Comparison of ENCODE assay signal across 28 cellular contexts in genomic region chr11:66612458-66612857, GRCh38. TPM values are rescaled to one million over a fixed set of nuclear protein-coding genes. Genes with fewer than 3 reads are reported as not detected.
"Had no signal": no experiment of that assay in that cellular context is flagged by ENCODE, and none has a peak within 500 bp of the region (broad histone marks: within the 10 kb centered on the region; RNA-seq: fewer than 3 reads in every experiment).

No MANE protein-coding gene starts in this region.

- H3K4me3 ChIP-seq: cardiac muscle cell, SJCRH30, SK-N-MC had no signal

- H3K36me3 ChIP-seq: cardiac muscle cell had no signal

- H3K27ac Mint-ChIP-seq: activated CD4-positive, alpha-beta T cell treated with anti-CD3 and anti-CD28 coated beads, Interleukin-2, amount 10 ng/mL, durations not matched to agents 24 days and 14 days; activated CD8-positive, alpha-beta T cell treated with anti-CD3 and anti-CD28 coated beads for 36 hours; activated naive CD8-positive, alpha-beta T cell treated with anti-CD3 and anti-CD28 coated beads for 36 hours; activated T-cell treated with anti-CD3 and anti-CD28 coated beads, Interleukin-2, amount 50 U/mL, for 72 hours; activated T-helper 17 cell treated with anti-CD3 and anti-CD28 coated beads, Interleukin-2, amount 50 U/mL, for 72 hours had no signal

- DNase-seq: activated CD4-positive, alpha-beta T cell treated with anti-CD3 and anti-CD28 coated beads, Interleukin-2, amount 10 ng/mL, durations not matched to agents 24 days and 14 days; activated CD4-positive, alpha-beta T cell treated with anti-CD3 and anti-CD28 coated beads, Interleukin-2, amount 50 U/mL, for 4 hours; activated CD8-positive, alpha-beta T cell treated with anti-CD3 and anti-CD28 coated beads for 36 hours; activated effector memory CD4-positive, alpha-beta T cell treated with anti-CD3 and anti-CD28 coated beads, Interleukin-2, amount 50 U/mL, for 16 hours; activated naive CD4-positive, alpha-beta T cell; activated naive CD4-positive, alpha-beta T cell treated with anti-CD3 and anti-CD28 coated beads, Interleukin-2, amount 50 U/mL, for 16 hours; activated naive CD8-positive, alpha-beta T cell treated with anti-CD3 and anti-CD28 coated beads for 36 hours; activated T-cell treated with anti-CD3 and anti-CD28 coated beads, Interleukin-2, amount 50 U/mL, for 1 hour; activated T-cell treated with anti-CD3 and anti-CD28 coated beads, Interleukin-2, amount 50 U/mL, for 72 hours; amniotic stem cell; aorta; NCI-H1048; NCI-H1105 treated with DMSO at 0.1 percent for 48 hours; NCI-H1436; NCI-H1694; NCI-H1930; NCI-H2081 treated with DMSO at 0.1 percent for 48 hours; NCI-H345; NCI-H524 treated with DMSO at 0.1 percent for 48 hours; SHP77; SJCRH30; T1000; WERI-Rb-1 had no signal

- ATAC-seq: activated CD8-positive, alpha-beta T cell treated with anti-CD3 and anti-CD28 coated beads for 36 hours; activated T-cell treated with anti-CD3 and anti-CD28 coated beads, Interleukin-2, amount 50 U/mL, for 72 hours; activated T-helper 17 cell treated with anti-CD3 and anti-CD28 coated beads, Interleukin-2, amount 50 U/mL, for 72 hours had no signal

- H3K27me3 Mint-ChIP-seq: activated CD8-positive, alpha-beta T cell treated with anti-CD3 and anti-CD28 coated beads for 36 hours; activated naive CD8-positive, alpha-beta T cell treated with anti-CD3 and anti-CD28 coated beads for 36 hours; activated T-helper 17 cell treated with anti-CD3 and anti-CD28 coated beads, Interleukin-2, amount 50 U/mL, for 72 hours; central memory CD8-positive, alpha-beta T cell had no signal

- H3K9me3 Mint-ChIP-seq: activated CD4-positive, alpha-beta T cell treated with anti-CD3 and anti-CD28 coated beads, Interleukin-2, amount 10 ng/mL, durations not matched to agents 24 days and 14 days; activated CD8-positive, alpha-beta T cell treated with anti-CD3 and anti-CD28 coated beads for 36 hours; activated naive CD8-positive, alpha-beta T cell treated with anti-CD3 and anti-CD28 coated beads for 36 hours; activated T-cell treated with anti-CD3 and anti-CD28 coated beads, Interleukin-2, amount 50 U/mL, for 72 hours; activated T-helper 17 cell treated with anti-CD3 and anti-CD28 coated beads, Interleukin-2, amount 50 U/mL, for 72 hours; central memory CD8-positive, alpha-beta T cell had no signal

- H3K4me3 Mint-ChIP-seq: activated CD4-positive, alpha-beta T cell treated with anti-CD3 and anti-CD28 coated beads, Interleukin-2, amount 10 ng/mL, durations not matched to agents 24 days and 14 days; activated CD8-positive, alpha-beta T cell treated with anti-CD3 and anti-CD28 coated beads for 36 hours; activated naive CD8-positive, alpha-beta T cell treated with anti-CD3 and anti-CD28 coated beads for 36 hours; activated T-cell treated with anti-CD3 and anti-CD28 coated beads, Interleukin-2, amount 50 U/mL, for 72 hours; activated T-helper 17 cell treated with anti-CD3 and anti-CD28 coated beads, Interleukin-2, amount 50 U/mL, for 72 hours; central memory CD8-positive, alpha-beta T cell had no signal

- H3K4me1 Mint-ChIP-seq: activated T-helper 17 cell treated with anti-CD3 and anti-CD28 coated beads, Interleukin-2, amount 50 U/mL, for 72 hours had no signal

- H3K9me3 ChIP-seq: SJCRH30 had no signal

- H3K27ac ChIP-seq: cardiac muscle cell, SJCRH30, SK-N-MC, WERI-Rb-1 had no signal

- H3K27me3 ChIP-seq: cardiac muscle cell, SJCRH30 had no signal

- H3K4me1 ChIP-seq: SJCRH30 had no signal

RNA-seq across cellular contexts. Expression of gene CCDC87, which starts 19.6 kb away (rescaled TPM):
- total RNA-seq: MCF 10A had no signal
